ENCODE assay signal across 8 cellular contexts in genomic region chr7:94509879-94510581, GRCh38. TPM values are rescaled to one million over a fixed set of nuclear protein-coding genes. Genes with fewer than 3 reads are reported as not detected.
DNase-seq lines count a peak whose midpoint lies in the region; ATAC-seq and TF ChIP-seq lines count a peak whose summit lies in the region.

No MANE protein-coding gene starts in this region.

- H3K4me3 Mint-ChIP-seq in activated CD4-positive, alpha-beta T cell treated with anti-CD3 and anti-CD28 coated beads, Interleukin-2, amount 10 ng/mL, durations not matched to agents 24 days and 14 days: peak overlapping the region; percentile 80
- H3K4me3 Mint-ChIP-seq in dendritic cell treated with granulocyte-macrophage colony-stimulating factor and Interleukin-4, amounts not matched to agents 40 ng/mL and 50 ng/mL, for 4 days: peak overlapping the region; percentile 81

- WGBS in right lobe of liver (ENCODE audit: insufficient coverage, low coverage, low lambda C conversion rate, missing lambda C conversion rate): 0% methylated on average over 1 of the region's 77 CpGs

- no peaks in the 10 kb centered on the region for H3K9me3 ChIP-seq in right lobe of liver

- H3K4me3 ChIP-seq in BJ (ENCODE audit: low read depth, low read length): peak overlapping the region; percentile 80
- peak overlapping the region; percentile 84 to 90 (median 87) for H3K4me3 ChIP-seq in right lobe of liver

- peak; percentile 60 for TF ChIP-seq POLR2A in right lobe of liver (IDR thresholded peaks at IDR 0.05)

- peak overlapping the region; percentile 81 to 88 (median 85) for H3K27ac ChIP-seq in right lobe of liver

- H3K36me3 ChIP-seq in BJ (ENCODE audit: control insufficient read depth, insufficient read depth, low read length) (no peaks in the 10 kb centered on the region), right lobe of liver (no peaks in the 10 kb centered on the region)

- TF ChIP-seq CTCF in BJ (IDR thresholded peaks at IDR 0.05; ENCODE audit: insufficient read depth, low read depth, low read length) (peak; percentile 31), right lobe of liver (IDR thresholded peaks at IDR 0.05) (peak in 3 of 4 donors; percentile 8 to 37 (median 20))

- no peaks in the 10 kb centered on the region for H3K27me3 Mint-ChIP-seq in activated CD4-positive, alpha-beta T cell treated with anti-CD3 and anti-CD28 coated beads, Interleukin-2, amount 10 ng/mL, durations not matched to agents 24 days and 14 days
- H3K27me3 Mint-ChIP-seq in dendritic cell treated with granulocyte-macrophage colony-stimulating factor and Interleukin-4, amounts not matched to agents 40 ng/mL and 50 ng/mL, for 4 days: no peaks in the 10 kb centered on the region

- ATAC-seq in GM19035 (IDR thresholded peaks at IDR 0.05; ENCODE audit: unreplicated experiment) (peak; percentile 79), HG03196 (IDR thresholded peaks at IDR 0.05; ENCODE audit: unreplicated experiment) (peak; percentile 70), right lobe of liver (peak; percentile 84 to 92 (median 88))

- DNase-seq in BJ (ENCODE audit: low read depth): no peak
- DNase-seq in NCI-H345 treated with DMSO at 0.1 percent for 48 hours (lab: John Stamatoyannopoulos, UW; ENCODE audit: unreplicated experiment): peak; percentile 34
- DNase-seq in activated CD4-positive, alpha-beta T cell treated with anti-CD3 and anti-CD28 coated beads, Interleukin-2, amount 10 ng/mL, durations not matched to agents 24 days and 14 days: peak; percentile 90
- DNase-seq in right lobe of liver: peak; percentile 75 to 78 (median 75)
- peak; percentile 40 to 58 for DNase-seq in stimulated activated CD4-positive, alpha-beta T cell treated with anti-CD3 and anti-CD28 coated beads, Interleukin-4, amount 100 ng/mL, for 48 hours (ENCODE audit: low read depth in 2 of 2)

- POLR2A ChIA-PET in BJ (lab: Charles Lee): no interaction called here

- peaks cover 3% of the 10 kb centered on the region for H3K9me3 Mint-ChIP-seq in activated CD4-positive, alpha-beta T cell treated with anti-CD3 and anti-CD28 coated beads, Interleukin-2, amount 10 ng/mL, durations not matched to agents 24 days and 14 days
- H3K9me3 Mint-ChIP-seq in dendritic cell treated with granulocyte-macrophage colony-stimulating factor and Interleukin-4, amounts not matched to agents 40 ng/mL and 50 ng/mL, for 4 days: no peaks in the 10 kb centered on the region

- intact Hi-C loops in activated CD4-positive, alpha-beta T cell treated with anti-CD3 and anti-CD28 coated beads, Interleukin-2, amount 10 ng/mL, durations not matched to agents 24 days and 14 days (cut with micrococcal nuclease): loop anchor here (1.0 to 10.0 kb wide), 5 partner anchors 42 to 505 kb away; partner anchors contain the start of genes BET1 and COL1A2
- intact Hi-C loops in dendritic cell treated with granulocyte-macrophage colony-stimulating factor and Interleukin-4, amounts not matched to agents 40 ng/mL and 50 ng/mL, for 4 days (cut with micrococcal nuclease): loop anchor here (2.0 kb wide), 1 partner anchor 147 kb away; the partner anchor contains the start of gene SGCE
- intact Hi-C loops in right lobe of liver (cut with DNase I): no loop called here

- peaks cover 3% of the 10 kb centered on the region for H3K36me3 Mint-ChIP-seq in activated CD4-positive, alpha-beta T cell treated with anti-CD3 and anti-CD28 coated beads, Interleukin-2, amount 10 ng/mL, durations not matched to agents 24 days and 14 days (ENCODE audit: low read depth)
- H3K36me3 Mint-ChIP-seq in dendritic cell treated with granulocyte-macrophage colony-stimulating factor and Interleukin-4, amounts not matched to agents 40 ng/mL and 50 ng/mL, for 4 days (ENCODE audit: low read depth): no peaks in the 10 kb centered on the region

- no peaks in the 10 kb centered on the region for H3K27me3 ChIP-seq in BJ (ENCODE audit: control insufficient read depth, insufficient read depth, low read length)
- no peaks in the 10 kb centered on the region for H3K27me3 ChIP-seq in right lobe of liver

- peak overlapping the region; percentile 88 for H3K27ac Mint-ChIP-seq in activated CD4-positive, alpha-beta T cell treated with anti-CD3 and anti-CD28 coated beads, Interleukin-2, amount 10 ng/mL, durations not matched to agents 24 days and 14 days
- H3K27ac Mint-ChIP-seq in dendritic cell treated with granulocyte-macrophage colony-stimulating factor and Interleukin-4, amounts not matched to agents 40 ng/mL and 50 ng/mL, for 4 days: peak overlapping the region; percentile 77

- H3K4me1 ChIP-seq in right lobe of liver: peaks cover 0 to 9% (median 4%) of the 10 kb centered on the region in 4 donors

- CTCF ChIA-PET in BJ (lab: Yijun Ruan, JAX): interaction anchor here (1.0 kb wide), 1 partner anchor 147 kb away, joined by 3 read pairs; no protein-coding TSS in a partner anchor

- H3K4me1 Mint-ChIP-seq in activated CD4-positive, alpha-beta T cell treated with anti-CD3 and anti-CD28 coated beads, Interleukin-2, amount 10 ng/mL, durations not matched to agents 24 days and 14 days: peaks cover 34% of the 10 kb centered on the region
- H3K4me1 Mint-ChIP-seq in dendritic cell treated with granulocyte-macrophage colony-stimulating factor and Interleukin-4, amounts not matched to agents 40 ng/mL and 50 ng/mL, for 4 days (ENCODE audit: low read depth): peaks cover 6% of the 10 kb centered on the region

RNA-seq across cellular contexts. Expression of gene CASD1, which starts 0.4 kb away (rescaled TPM):
- 4.2 and 7.9 TPM in 2 replicates for polyA plus RNA-seq in BJ (2011; rRNA removed)
- polyA minus RNA-seq in BJ (2011; rRNA and poly(A)+ RNA removed): 4.2 and 5.9 TPM in 2 replicates
- total RNA-seq in activated CD4-positive, alpha-beta T cell treated with anti-CD3 and anti-CD28 coated beads, Interleukin-2, amount 10 ng/mL, durations not matched to agents 24 days and 14 days: 12.5 and 13.4 TPM in 2 replicates
- 10 to 100 TPM in 1 of 6 experiments, 1 to 10 TPM in 5; 4.5 to 10.4 (median 7.2) TPM for total RNA-seq in right lobe of liver

Comparison
In these comparisons a context has a peak if more than half of its experiments do, and no peak if none do; other contexts are left out.
1. intact Hi-C loops: an anchor here in activated CD4-positive, alpha-beta T cell treated with anti-CD3 and anti-CD28 coated beads, Interleukin-2, amount 10 ng/mL, durations not matched to agents 24 days and 14 days (1.0 to 10.0 kb wide) and dendritic cell treated with granulocyte-macrophage colony-stimulating factor and Interleukin-4, amounts not matched to agents 40 ng/mL and 50 ng/mL, for 4 days (2.0 kb wide); none called in right lobe of liver.